In the genomic region with DNA sequence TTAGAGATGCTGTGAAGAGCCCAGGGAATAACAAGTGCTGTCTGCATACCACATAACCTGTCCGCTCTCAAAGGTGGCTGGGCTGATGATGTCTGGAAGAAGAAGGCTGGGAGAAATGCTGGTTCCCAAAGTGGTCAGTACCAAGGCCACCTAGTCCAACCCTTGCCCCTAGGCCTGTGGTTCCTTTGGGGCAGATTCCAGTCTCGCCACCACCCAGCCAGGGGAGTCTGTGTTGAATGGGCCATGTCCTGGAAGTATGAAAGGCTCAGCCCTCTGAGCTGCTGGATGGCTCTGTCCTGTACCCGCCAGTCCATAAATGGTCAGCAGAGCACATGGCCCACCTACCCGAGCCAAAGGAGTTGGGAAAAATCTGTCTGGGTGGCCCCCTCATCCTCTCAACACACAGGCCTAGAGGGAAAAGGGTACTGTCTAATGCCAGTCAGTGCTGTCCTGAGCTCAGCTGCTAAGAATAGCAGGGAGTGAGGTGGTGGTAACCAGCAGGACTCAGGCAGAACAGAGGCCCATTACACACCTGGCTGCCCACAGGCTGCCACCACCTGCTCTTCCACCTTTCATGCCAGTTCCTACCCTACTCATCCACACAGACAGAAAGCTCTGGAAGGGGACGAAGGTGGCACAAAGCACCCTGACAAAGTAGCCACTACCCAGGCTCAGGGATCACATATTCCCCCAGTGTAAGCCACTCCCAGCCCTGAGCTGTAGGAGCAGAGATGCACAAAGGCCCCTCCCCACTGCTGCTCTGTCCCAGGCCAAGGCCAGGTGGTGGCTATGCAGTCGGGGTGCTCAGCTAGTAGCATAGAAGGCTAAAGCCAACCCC, we compare ENCODE assay signal across 10 cellular contexts. TPM values are rescaled to one million over a fixed set of nuclear protein-coding genes. Genes with fewer than 3 reads are reported as not detected.
DNase-seq lines count a peak whose midpoint lies in the region; ATAC-seq and TF ChIP-seq lines count a peak whose summit lies in the region.
"Not testable (repeated sequence)": the region's sequence is repeated elsewhere in the genome, so short reads cannot be mapped to it uniquely, and the experiment has no call there.
"Had no signal": no experiment of that assay in that cellular context is flagged by ENCODE, and none has a peak within 500 bp of the region (broad histone marks: within the 10 kb centered on the region; RNA-seq: fewer than 3 reads in every experiment).

No MANE protein-coding gene starts in this region.

- not testable (repeated sequence) for H3K79me2 ChIP-seq in trophoblast cell (ENCODE audit: control insufficient read depth, insufficient read depth, low read length, poor library complexity)

- not testable (repeated sequence) for TF ChIP-seq CTCF in CD4-positive, alpha-beta T cell (IDR thresholded peaks at IDR 0.05); RWPE2 (IDR thresholded peaks at IDR 0.05; ENCODE audit: poor library complexity, severe bottlenecking); right lobe of liver (IDR thresholded peaks at IDR 0.05)

- H3K36me3 ChIP-seq in RWPE2 (ENCODE audit: low read depth) (peaks cover 21% of the 10 kb centered on the region), right lobe of liver (peaks cover 4 to 35% (median 12%) of the 10 kb centered on the region in 4 donors)
- H3K36me3 ChIP-seq in trophoblast cell (ENCODE audit: control insufficient read depth in 1 of 2, insufficient read depth in 2 of 2, low read length in 2 of 2) = not testable (repeated sequence)

- not testable (repeated sequence) for H3K4me1 Mint-ChIP-seq in CD4-positive, alpha-beta T cell (ENCODE audit: low read depth); activated T-cell treated with anti-CD3 and anti-CD28 coated beads, Interleukin-2, amount 50 U/mL, for 4 hours (ENCODE audit: low read depth); stimulated activated naive CD8-positive, alpha-beta T cell treated with anti-CD3 and anti-CD28 coated beads, Interleukin-15, amount 100 ng/mL, for 72 hours

- POLR2A ChIA-PET in CD4-positive, alpha-beta T cell (lab: Charles Lee) = not testable (repeated sequence)

- H2AFZ ChIP-seq in trophoblast cell (ENCODE audit: insufficient read depth, low read length, poor library complexity) = not testable (repeated sequence)

- H3K27me3 ChIP-seq in CD4-positive, alpha-beta T cell (ENCODE audit: control insufficient read depth, insufficient read depth, low read length); RWPE2 (ENCODE audit: insufficient read depth, poor library complexity, severe bottlenecking); right lobe of liver; trophoblast cell (ENCODE audit: insufficient read depth, low read length): not testable (repeated sequence)

- peak in 4 of 10 experiments; percentile 0 to 32 (median 3) for DNase-seq in CD4-positive, alpha-beta T cell
- DNase-seq in RWPE2 (ENCODE audit: low spot score) (peak; percentile 40), cerebellar cortex (ENCODE audit: low spot score) (peak; percentile 99), right lobe of liver (peak in 2 of 3 donors; percentile 45 to 53)
- peak; percentile 5 for DNase-seq in activated T-cell treated with anti-CD3 and anti-CD28 coated beads, Interleukin-2, amount 50 U/mL, for 4 hours
- not testable (repeated sequence) for DNase-seq in Right ventricle myocardium inferior (ENCODE audit: missing footprints); trophoblast cell
- peak in 1 of 2 donors; percentile 11 for DNase-seq in stimulated activated naive CD8-positive, alpha-beta T cell treated with anti-CD3 and anti-CD28 coated beads, Interleukin-15, amount 100 ng/mL, for 72 hours

- H3K27me3 Mint-ChIP-seq in CD4-positive, alpha-beta T cell; activated T-cell treated with anti-CD3 and anti-CD28 coated beads, Interleukin-2, amount 50 U/mL, for 4 hours (ENCODE audit: low read depth); stimulated activated naive CD8-positive, alpha-beta T cell treated with anti-CD3 and anti-CD28 coated beads, Interleukin-15, amount 100 ng/mL, for 72 hours: not testable (repeated sequence)

- H2AK5ac ChIP-seq in trophoblast cell (ENCODE audit: low read length) = not testable (repeated sequence)

- H3K9ac ChIP-seq in trophoblast cell (ENCODE audit: low read length) = not testable (repeated sequence)

- H3K36me3 Mint-ChIP-seq in CD4-positive, alpha-beta T cell (ENCODE audit: low read depth); activated T-cell treated with anti-CD3 and anti-CD28 coated beads, Interleukin-2, amount 50 U/mL, for 4 hours (ENCODE audit: insufficient read depth): not testable (repeated sequence)

- not testable (repeated sequence) for H3K23ac ChIP-seq in trophoblast cell (ENCODE audit: low read length)

- not testable (repeated sequence) for H3K9me3 Mint-ChIP-seq in CD4-positive, alpha-beta T cell; activated T-cell treated with anti-CD3 and anti-CD28 coated beads, Interleukin-2, amount 50 U/mL, for 4 hours; stimulated activated naive CD8-positive, alpha-beta T cell treated with anti-CD3 and anti-CD28 coated beads, Interleukin-15, amount 100 ng/mL, for 72 hours

- WGBS in right lobe of liver (ENCODE audit: insufficient coverage, low coverage, low lambda C conversion rate, missing lambda C conversion rate) = 88% methylated on average over 6 of the region's 6 CpGs
- WGBS in trophoblast cell (ENCODE audit: extremely low coverage, insufficient coverage, insufficient read length) = no CpG with 5 or more reads among the region's 6 CpGs

- not testable (repeated sequence) for H2BK120ac ChIP-seq in trophoblast cell (ENCODE audit: insufficient read depth, low read length, poor library complexity)

- not testable (repeated sequence) for H3K4me3 ChIP-seq in RWPE2 (ENCODE audit: severe bottlenecking); right lobe of liver
- peak overlapping the region; percentile 55 for H3K4me3 ChIP-seq in trophoblast cell (ENCODE audit: low read depth, low read length)

- not testable (repeated sequence) for H2BK12ac ChIP-seq in trophoblast cell (ENCODE audit: low read length)

- not testable (repeated sequence) for H4K8ac ChIP-seq in trophoblast cell (ENCODE audit: low read depth, low read length)

- not testable (repeated sequence) for H4K12ac ChIP-seq in trophoblast cell (ENCODE audit: low read depth, low read length)

- not testable (repeated sequence) for H2BK5ac ChIP-seq in trophoblast cell (ENCODE audit: low read depth, low read length, poor library complexity)

- intact Hi-C loops in CD4-positive, alpha-beta T cell (cut with DNase I, micrococcal nuclease) = loop anchor here in 1 of 2 experiments (5.0 to 10.0 kb wide), 2 partner anchors 133 to 799 kb away; partner anchors contain the start of gene RCC2
- intact Hi-C loops in Right ventricle myocardium inferior (cut with DNase I); right lobe of liver (cut with DNase I): not testable (repeated sequence)

- not testable (repeated sequence) for H4K91ac ChIP-seq in trophoblast cell (ENCODE audit: low read depth, low read length)

- TF ChIP-seq POLR2A in right lobe of liver (IDR thresholded peaks at IDR 0.05) = not testable (repeated sequence)

- not testable (repeated sequence) for H3K79me1 ChIP-seq in trophoblast cell (ENCODE audit: low read length)

- not testable (repeated sequence) for H3K14ac ChIP-seq in trophoblast cell (ENCODE audit: low read length)

- not testable (repeated sequence) for H3K4me1 ChIP-seq in RWPE2 (ENCODE audit: insufficient read depth, poor library complexity, severe bottlenecking); trophoblast cell (ENCODE audit: control insufficient read depth in 1 of 2, insufficient read depth in 2 of 2, low read length in 2 of 2)
- peaks cover 0 to 35% (median 13%) of the 10 kb centered on the region in 4 donors for H3K4me1 ChIP-seq in right lobe of liver

- not testable (repeated sequence) for H3K18ac ChIP-seq in trophoblast cell (ENCODE audit: low read length)

- not testable (repeated sequence) for H3K9me3 ChIP-seq in CD4-positive, alpha-beta T cell (ENCODE audit: control insufficient read depth, low read length); RWPE2 (ENCODE audit: severe bottlenecking); right lobe of liver; trophoblast cell (ENCODE audit: insufficient read depth, low read depth, low read length)

- H3K4ac ChIP-seq in trophoblast cell (ENCODE audit: low read depth, low read length) = not testable (repeated sequence)

- H3K4me2 ChIP-seq in trophoblast cell (ENCODE audit: low read length) = not testable (repeated sequence)

- peak; percentile 18 for ATAC-seq in CD4-positive, alpha-beta T cell (ENCODE audit: poor library complexity)
- ATAC-seq in RWPE2 (ENCODE audit: low read depth) (peak; percentile 13; the same call in 1 of the 3 replicates), Right ventricle myocardium inferior (peak; percentile 27), right lobe of liver (peak in 3 of 4 donors; percentile 4 to 9 (median 6))
- not testable (repeated sequence) for ATAC-seq in activated T-cell treated with anti-CD3 and anti-CD28 coated beads, Interleukin-2, amount 50 U/mL, for 4 hours
- ATAC-seq in stimulated activated naive CD8-positive, alpha-beta T cell treated with anti-CD3 and anti-CD28 coated beads, Interleukin-15, amount 100 ng/mL, for 72 hours = peak; percentile 24

- CTCF ChIA-PET in CD4-positive, alpha-beta T cell (lab: Charles Lee) = interaction anchor here (0.7 kb wide), 2 partner anchors 13 to 22 kb away, joined by 3 to 5 read pairs; no protein-coding TSS in a partner anchor

- not testable (repeated sequence) for H3K4me3 Mint-ChIP-seq in CD4-positive, alpha-beta T cell; activated T-cell treated with anti-CD3 and anti-CD28 coated beads, Interleukin-2, amount 50 U/mL, for 4 hours; stimulated activated naive CD8-positive, alpha-beta T cell treated with anti-CD3 and anti-CD28 coated beads, Interleukin-15, amount 100 ng/mL, for 72 hours

- H3K27ac ChIP-seq in CD4-positive, alpha-beta T cell (ENCODE audit: low read depth, low read length); RWPE2 (ENCODE audit: poor library complexity, severe bottlenecking); right lobe of liver; trophoblast cell (ENCODE audit: low read depth, low read length): not testable (repeated sequence)

- not testable (repeated sequence) for H3K27ac Mint-ChIP-seq in CD4-positive, alpha-beta T cell; stimulated activated naive CD8-positive, alpha-beta T cell treated with anti-CD3 and anti-CD28 coated beads, Interleukin-15, amount 100 ng/mL, for 72 hours

RNA-seq across cellular contexts. Expression of gene NBPF1, which starts 24.8 kb away (rescaled TPM):
- total RNA-seq in CD4-positive, alpha-beta T cell = 10 to 100 TPM; 15.0 to 15.9 TPM
- 1 to 10 TPM; 4.9 to 8.4 (median 5.8) TPM for total RNA-seq in activated T-cell treated with anti-CD3 and anti-CD28 coated beads, Interleukin-2, amount 50 U/mL, for 4 hours
- 12.4 TPM for total RNA-seq in Right ventricle myocardium inferior
- total RNA-seq in right lobe of liver = 10 to 100 TPM; 22.7 to 30.7 (median 24.1) TPM
- 10.5 and 10.8 TPM in 2 replicates for polyA plus RNA-seq in trophoblast cell (2013)

RNA-seq across cellular contexts. Expression of gene RNU1-3, which starts 28.6 kb away (rescaled TPM):
- total RNA-seq in CD4-positive, alpha-beta T cell = 1,000 to 10,000 TPM; 4,982 to 5,937 TPM
- 1,000 to 10,000 TPM; 1,321 to 1,622 (median 1,616) TPM for total RNA-seq in activated T-cell treated with anti-CD3 and anti-CD28 coated beads, Interleukin-2, amount 50 U/mL, for 4 hours
- total RNA-seq in Right ventricle myocardium inferior = 4,572 TPM
- 1,000 to 10,000 TPM in 3 of 6 experiments, 100 to 1,000 TPM in 1, under 1 TPM in 2; under 0.01 to 3,377 (median 977) TPM for total RNA-seq in right lobe of liver
- polyA plus RNA-seq in trophoblast cell (2013) = not detected in 2 replicates
- polyA plus RNA-seq: hepatocyte, lung had no signal
